Comparison of ENCODE assay signal across 1 cellular context in genomic region chr16:79870016-79870886, GRCh38.
TF ChIP-seq lines count a peak whose summit lies in the region.

No MANE protein-coding gene starts in this region.

TF ChIP-seq in K562, 482 proteins besides CTCF, POLR2A, EP300 and RAD21 (continued from another document and continues in another):
- no peak for TF ChIP-seq ZNF277 (CRISPR knock-in tag; IDR thresholded peaks at IDR 0.05; ENCODE audit: borderline replicate concordance)
- no peak for TF ChIP-seq NCOA4 (IDR thresholded peaks at IDR 0.05; ENCODE audit: partially characterized antibody)
- no peak for TF ChIP-seq LEF1 (IDR thresholded peaks at IDR 0.05)
- TF ChIP-seq PHB2 (IDR thresholded peaks at IDR 0.05; ENCODE audit: low read depth), result no peak
- TF ChIP-seq TAF7 (tag; IDR thresholded peaks at IDR 0.05), result no peak
- TF ChIP-seq ADNP (tag; IDR thresholded peaks at IDR 0.05), result no peak
- peak; percentile 52; the same call in 1 of the 2 replicates for TF ChIP-seq RHOXF2B (CRISPR knock-in tag; conservative IDR thresholded peaks at IDR 0.05)
- no peak for TF ChIP-seq ZFPM2 (CRISPR knock-in tag; IDR thresholded peaks at IDR 0.05)
- TF ChIP-seq SP1 (CRISPR knock-in tag; IDR thresholded peaks at IDR 0.05), result no peak
- no peak for TF ChIP-seq MAFK (IDR thresholded peaks at IDR 0.05; ENCODE audit: low read length)
- 0 out of 2 replicates have a peak, but pooled peaks have one; percentile 12 for TF ChIP-seq IRF9 (tag; IDR thresholded peaks at IDR 0.05)
- no peak for TF ChIP-seq HIVEP1 (CRISPR knock-in tag; IDR thresholded peaks at IDR 0.05)
- no peak for TF ChIP-seq RBM34 (IDR thresholded peaks at IDR 0.05; ENCODE audit: borderline replicate concordance, insufficient read depth, low read length)
- no peak for TF ChIP-seq ZNF764 (CRISPR knock-in tag; IDR thresholded peaks at IDR 0.05; ENCODE audit: low read depth)
- TF ChIP-seq SMAD2 (IDR thresholded peaks at IDR 0.05; ENCODE audit: low read depth, low read length), result no peak
- no peak for TF ChIP-seq ZNF445 (CRISPR knock-in tag; IDR thresholded peaks at IDR 0.05; ENCODE audit: low read depth)
- no peak for TF ChIP-seq ZNF778 (CRISPR knock-in tag; IDR thresholded peaks at IDR 0.05)
- TF ChIP-seq ZNF324 (CRISPR knock-in tag; IDR thresholded peaks at IDR 0.05), result no peak; the same call in 1 of the 2 replicates
- no peak for TF ChIP-seq ZBTB7A (IDR thresholded peaks at IDR 0.05; ENCODE audit: borderline replicate concordance, control insufficient read depth, low read depth, low read length)
- TF ChIP-seq ID3 (CRISPR knock-in tag; IDR thresholded peaks at IDR 0.05), result no peak
- no peak for TF ChIP-seq ID3 (tag; IDR thresholded peaks at IDR 0.05)
- TF ChIP-seq MCM7 (IDR thresholded peaks at IDR 0.05), result no peak
- no peak for TF ChIP-seq ZBTB8A (IDR thresholded peaks at IDR 0.05; ENCODE audit: partially characterized antibody)
- TF ChIP-seq ZNF140 (CRISPR knock-in tag; IDR thresholded peaks at IDR 0.05), result peak; percentile 33; the same call in 1 of the 2 replicates
- TF ChIP-seq PHB (CRISPR knock-in tag; IDR thresholded peaks at IDR 0.05), result no peak
- TF ChIP-seq NR2F6 (CRISPR knock-in tag; IDR thresholded peaks at IDR 0.05), result no peak
- no peak for TF ChIP-seq CUX1 (CRISPR knock-in tag; IDR thresholded peaks at IDR 0.05)
- TF ChIP-seq NFE2 (IDR thresholded peaks at IDR 0.05; ENCODE audit: low read depth), result no peak
- TF ChIP-seq E2F4 (CRISPR knock-in tag; IDR thresholded peaks at IDR 0.05; ENCODE audit: low read depth), result no peak
- no peak for TF ChIP-seq TRIM24 (IDR thresholded peaks at IDR 0.05)
- TF ChIP-seq SNRNP70 (optimal IDR thresholded peaks at IDR 0.05; ENCODE audit: low read depth, low read length), result no peak
- TF ChIP-seq MXD1 (CRISPR knock-in tag; IDR thresholded peaks at IDR 0.05; ENCODE audit: borderline replicate concordance, poor library complexity, severe bottlenecking), result no peak
- TF ChIP-seq PREB (CRISPR knock-in tag; IDR thresholded peaks at IDR 0.05), result no peak
- no peak for TF ChIP-seq POLR3G (IDR thresholded peaks at IDR 0.05; ENCODE audit: extremely low read depth, insufficient read length, insufficient replicate concordance)
- no peak for TF ChIP-seq NR4A1 (CRISPR knock-in tag; IDR thresholded peaks at IDR 0.05)
- TF ChIP-seq NR4A1 (tag; IDR thresholded peaks at IDR 0.05), result no peak
- no peak for TF ChIP-seq DACH1 (IDR thresholded peaks at IDR 0.05; ENCODE audit: partially characterized antibody)
- TF ChIP-seq ZBTB9 (CRISPR knock-in tag; IDR thresholded peaks at IDR 0.05), result peak; percentile 65; the same call in 1 of the 2 replicates
- TF ChIP-seq NR3C1 (CRISPR knock-in tag; IDR thresholded peaks at IDR 0.05), result no peak
- TF ChIP-seq PHF8 (IDR thresholded peaks at IDR 0.05; ENCODE audit: borderline replicate concordance, low read length), result no peak; the same call in 1 of the 2 replicates
- no peak for TF ChIP-seq KLF13 (tag; IDR thresholded peaks at IDR 0.05; ENCODE audit: borderline replicate concordance, low read depth)
- peak; percentile 72; the same call in 1 of the 2 replicates for TF ChIP-seq NFRKB (IDR thresholded peaks at IDR 0.05; ENCODE audit: low read depth)
- TF ChIP-seq MCM2 (IDR thresholded peaks at IDR 0.05; ENCODE audit: low read depth), result no peak
- no peak for TF ChIP-seq ZNF280A (IDR thresholded peaks at IDR 0.05; ENCODE audit: low read depth, partially characterized antibody)
- no peak for TF ChIP-seq ZNF347 (CRISPR knock-in tag; IDR thresholded peaks at IDR 0.05; ENCODE audit: low read depth)
- TF ChIP-seq ERF (CRISPR knock-in tag; IDR thresholded peaks at IDR 0.05), result no peak
- TF ChIP-seq ZKSCAN1 (IDR thresholded peaks at IDR 0.05; ENCODE audit: low read depth, low read length), result no peak; the same call in 1 of the 2 replicates
- no peak for TF ChIP-seq EZH2 (IDR thresholded peaks at IDR 0.05; ENCODE audit: borderline replicate concordance, low read depth, low read length)
- TF ChIP-seq SOX6 (IDR thresholded peaks at IDR 0.05), result no peak
- no peak for TF ChIP-seq CBX5 (IDR thresholded peaks at IDR 0.05; ENCODE audit: borderline replicate concordance, low read depth)
- no peak for TF ChIP-seq DNMT1 (IDR thresholded peaks at IDR 0.05)
- 0 out of 2 replicates have a peak, but pooled peaks have one; percentile 21 for TF ChIP-seq FOSL1 (tag; conservative IDR thresholded peaks at IDR 0.05)
- TF ChIP-seq SRSF3 (IDR thresholded peaks at IDR 0.05; ENCODE audit: insufficient read depth, low read length), result no peak
- no peak; the same call in none of the 2 replicates for TF ChIP-seq DPF2 (IDR thresholded peaks at IDR 0.05)
- TF ChIP-seq AFF4 (CRISPR knock-in tag; IDR thresholded peaks at IDR 0.05), result no peak
- 0 out of 2 replicates have a peak, but pooled peaks have one; percentile 2 for TF ChIP-seq NFATC3 (IDR thresholded peaks at IDR 0.05)
- no peak for TF ChIP-seq SIX5 (IDR thresholded peaks at IDR 0.05; ENCODE audit: borderline replicate concordance in 1 of 2, insufficient read depth in 1 of 2, low read depth in 1 of 2, low read length in 2 of 2)
